Comparison of ENCODE assay signal across 17 cellular contexts in the genomic region with DNA sequence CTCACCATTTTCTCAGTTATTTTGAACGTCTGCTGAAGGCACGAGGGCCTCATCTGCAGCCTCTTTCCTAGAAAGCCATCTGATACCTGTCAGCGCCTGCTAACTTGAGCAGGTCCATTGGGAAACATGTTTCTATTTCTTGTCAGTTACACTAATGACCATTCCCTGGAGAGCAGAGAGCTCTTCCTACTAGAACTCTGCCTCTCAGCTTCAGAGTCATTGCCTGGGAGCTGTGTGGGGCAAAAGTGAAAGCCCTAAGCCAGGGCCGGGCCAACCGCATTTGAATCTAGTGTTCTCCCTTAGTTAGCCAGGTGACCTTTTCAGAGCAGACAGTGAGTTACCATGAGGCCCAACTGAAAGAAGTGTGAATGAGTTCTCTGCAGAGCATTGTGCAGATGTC.
"Had no signal": no experiment of that assay in that cellular context is flagged by ENCODE, and none has a peak within 500 bp of the region (broad histone marks: within the 10 kb centered on the region; RNA-seq: fewer than 3 reads in every experiment).

No MANE protein-coding gene starts in this region.

- H3K4me1 Mint-ChIP-seq: activated B cell treated with CpG ODN at 0.5 μM for 24 hours; central memory CD8-positive, alpha-beta T cell had no signal

- H3K36me3 ChIP-seq: ovary had no signal

- H3K27ac Mint-ChIP-seq: activated B cell treated with CpG ODN at 0.5 μM for 24 hours; activated T-helper 1 cell treated with anti-CD3 and anti-CD28 coated beads, Interleukin-12 subunit alpha, Interleukin-12 subunit beta, Interleukin-2, Interleukin-4 antibody, amounts not matched to agents 30 ng/mL and 10 ng/mL and 1 ng/mL, durations not matched to agents 14 hours and 24 hours and 36 hours had no signal

- H3K4me3 Mint-ChIP-seq: activated B cell treated with CpG ODN at 0.5 μM for 24 hours; activated naive CD8-positive, alpha-beta T cell treated with anti-CD3 and anti-CD28 coated beads for 36 hours; activated T-helper 1 cell treated with anti-CD3 and anti-CD28 coated beads, Interleukin-12 subunit alpha, Interleukin-12 subunit beta, Interleukin-2, Interleukin-4 antibody, amounts not matched to agents 30 ng/mL and 10 ng/mL and 1 ng/mL, durations not matched to agents 14 hours and 24 hours and 36 hours; central memory CD8-positive, alpha-beta T cell had no signal

- H3K4me1 ChIP-seq: body of pancreas, foreskin keratinocyte had no signal

- H3K4me3 ChIP-seq: body of pancreas, ovary had no signal

- ATAC-seq: body of pancreas, foreskin keratinocyte had no signal

- H3K27ac ChIP-seq: body of pancreas, foreskin keratinocyte, ovary had no signal

- DNase-seq: activated B cell treated with CpG ODN at 0.5 μM for 24 hours; activated CD4-positive, alpha-beta T cell treated with anti-CD3 and anti-CD28 coated beads for 48 hours; activated CD8-positive, alpha-beta memory T cell treated with anti-CD3 and anti-CD28 coated beads, Interleukin-2, amount 50 U/mL, for 48 hours; activated naive CD8-positive, alpha-beta T cell treated with anti-CD3 and anti-CD28 coated beads for 36 hours; amygdala; body of pancreas; effector CD8-positive, alpha-beta T cell; foreskin keratinocyte; head of caudate nucleus; mesendoderm; ovary; retina; stimulated activated CD4-positive, alpha-beta T cell treated with anti-CD3 and anti-CD28 coated beads, Interleukin-4, amount 100 ng/mL, for 1 hour; stimulated activated naive CD4-positive, alpha-beta T cell; T-helper 2 cell had no signal

- H3K9me3 ChIP-seq: body of pancreas, ovary had no signal

- H3K36me3 Mint-ChIP-seq: activated naive CD8-positive, alpha-beta T cell treated with anti-CD3 and anti-CD28 coated beads for 36 hours had no signal

- H3K9me3 Mint-ChIP-seq: activated naive CD8-positive, alpha-beta T cell treated with anti-CD3 and anti-CD28 coated beads for 36 hours; central memory CD8-positive, alpha-beta T cell had no signal

- H3K27me3 ChIP-seq: body of pancreas, ovary had no signal
